In genomic region chr3:196203833-196204232, GRCh38 we compare ENCODE assay signal across 24 cellular contexts. TPM values are rescaled to one million over a fixed set of nuclear protein-coding genes. Genes with fewer than 3 reads are reported as not detected.
"Had no signal": no experiment of that assay in that cellular context is flagged by ENCODE, and none has a peak within 500 bp of the region (broad histone marks: within the 10 kb centered on the region; RNA-seq: fewer than 3 reads in every experiment).

No MANE protein-coding gene starts in this region.

- H3K9me3 ChIP-seq: ascending aorta, breast epithelium, vagina had no signal

- H3K27me3 Mint-ChIP-seq: effector memory CD8-positive, alpha-beta T cell had no signal

- H3K4me3 Mint-ChIP-seq: effector memory CD8-positive, alpha-beta T cell; nephron had no signal

- H3K36me3 ChIP-seq: ascending aorta, breast epithelium, tibial nerve, vagina had no signal

- DNase-seq: activated CD4-positive, alpha-beta T cell treated with anti-CD3 and anti-CD28 coated beads, Interleukin-2, amount 50 U/mL, for 1 hour; activated naive CD4-positive, alpha-beta T cell treated with Interleukin-2 at 50 U/mL for 16 hours; activated T-cell treated with anti-CD3 and anti-CD28 coated beads for 4 hours; cerebellar nuclear complex; effector memory CD8-positive, alpha-beta T cell; foreskin keratinocyte; glutamatergic neuron; hypothalamus; left ventricle myocardium superior; mesenchymal stem cell; occipital lobe; stimulated activated CD4-positive, alpha-beta T cell treated with anti-CD3 and anti-CD28 coated beads, Interleukin-15, amount 100 ng/mL, for 24 hours; stimulated activated CD4-positive, alpha-beta T cell treated with anti-CD3 and anti-CD28 coated beads, Interleukin-4, amount 100 ng/mL, for 1 hour; stimulated activated naive CD4-positive, alpha-beta T cell treated with Interleukin-2 at 50 U/mL for 16 hours; substantia nigra had no signal

- H3K4me1 Mint-ChIP-seq: nephron had no signal

- H3K9me3 Mint-ChIP-seq: effector memory CD8-positive, alpha-beta T cell had no signal

- H3K4me3 ChIP-seq: ascending aorta, breast epithelium, skin epidermis, tibial nerve, vagina had no signal

- H3K27me3 ChIP-seq: ascending aorta, breast epithelium, vagina had no signal

- H3K27ac ChIP-seq: ascending aorta, breast epithelium, foreskin keratinocyte, tibial nerve, vagina had no signal

- ATAC-seq: activated CD4-positive, CD25-positive, alpha-beta regulatory T cell treated with anti-CD3 and anti-CD28 coated beads, Interleukin-2, amount 50 U/mL, for 24 hours; effector memory CD8-positive, alpha-beta T cell; foreskin keratinocyte; left ventricle myocardium superior; right cardiac atrium had no signal

- H3K27ac Mint-ChIP-seq: nephron, progenitor cell of endocrine pancreas had no signal

- H3K4me1 ChIP-seq: ascending aorta, breast epithelium, foreskin keratinocyte had no signal

RNA-seq across cellular contexts. Expression of gene ZDHHC19, which starts 7.4 kb away (rescaled TPM):
- polyA plus RNA-seq: foreskin keratinocyte had no signal

RNA-seq across cellular contexts. Expression of gene SLC51A, which starts 12.5 kb away (rescaled TPM):
- polyA plus RNA-seq: foreskin keratinocyte had no signal
